ENCODE assay signal across 11 cellular contexts in genomic region chr17:18860161-18860972, GRCh38. TPM values are rescaled to one million over a fixed set of nuclear protein-coding genes. Genes with fewer than 3 reads are reported as not detected.
DNase-seq lines count a peak whose midpoint lies in the region; ATAC-seq and TF ChIP-seq lines count a peak whose summit lies in the region.
"Had no signal": no experiment of that assay in that cellular context is flagged by ENCODE, and none has a peak within 500 bp of the region (broad histone marks: within the 10 kb centered on the region; RNA-seq: fewer than 3 reads in every experiment).

No MANE protein-coding gene starts in this region.

- CTCF ChIA-PET in RWPE1 (lab: Yijun Ruan, JAX), result interaction anchor here (0.6 to 0.7 kb wide), 3 partner anchors 188 to 1750 kb away, joined by 3 to 4 read pairs (median 3); no protein-coding TSS in a partner anchor

- intact Hi-C loops in mucosa of descending colon (cut with DNase I, micrococcal nuclease), result no loop called here

- peak overlapping the region; percentile 36 for H3K27ac ChIP-seq in RWPE1

- H3K27ac Mint-ChIP-seq in memory B cell (peak overlapping the region; percentile 55), endothelial cell (ENCODE audit: unreplicated experiment) (no peak overlapping the region)

- H3K27me3 Mint-ChIP-seq in memory B cell (no peaks in the 10 kb centered on the region), endothelial cell (ENCODE audit: unreplicated experiment) (peaks cover 2% of the 10 kb centered on the region)

- H3K4me3 ChIP-seq in GM12865 (ENCODE audit: low read depth, low read length), result peak overlapping the region; percentile 95
- H3K4me3 ChIP-seq in mucosa of descending colon, result no peak overlapping the region

- POLR2A ChIA-PET in RWPE1 (lab: Yijun Ruan, JAX; ENCODE audit: low non-redundant PET), result no interaction called here

- peak; percentile 91 for DNase-seq in GM12865 (ENCODE audit: low read depth)
- DNase-seq in RWPE1 (ENCODE audit: low spot score), result peak; percentile 38
- no peak for DNase-seq in memory B cell (ENCODE audit: low spot score in 2 of 2)
- no peak for DNase-seq in NCI-H2081 treated with DMSO at 0.1 percent for 48 hours (lab: John Stamatoyannopoulos, UW)
- DNase-seq in endothelial cell (ENCODE audit: low spot score), result no peak
- DNase-seq in mucosa of descending colon, result no peak
- DNase-seq: hippocampal formation; NCI-H1092; stimulated activated CD4-positive, alpha-beta T cell treated with anti-CD3 and anti-CD28 coated beads, Interleukin-4, amount 100 ng/mL, for 24 hours had no signal

- H3K36me3 Mint-ChIP-seq in memory B cell (no peaks in the 10 kb centered on the region), endothelial cell (ENCODE audit: low read depth, unreplicated experiment) (peaks cover 3% of the 10 kb centered on the region)

- peak overlapping the region; percentile 57 for H3K4me3 Mint-ChIP-seq in memory B cell
- H3K4me3 Mint-ChIP-seq in endothelial cell (ENCODE audit: unreplicated experiment), result no peak overlapping the region

- no peaks in the 10 kb centered on the region for H3K9me3 Mint-ChIP-seq in memory B cell
- H3K9me3 Mint-ChIP-seq in endothelial cell (ENCODE audit: unreplicated experiment), result no peaks in the 10 kb centered on the region

- peaks cover 16% of the 10 kb centered on the region for H3K4me1 ChIP-seq in mucosa of descending colon (ENCODE audit: low read depth)

- H3K36me3 ChIP-seq in mucosa of descending colon (ENCODE audit: low read depth), result no peaks in the 10 kb centered on the region

- TF ChIP-seq CTCF in GM12865 (IDR thresholded peaks at IDR 0.05; ENCODE audit: insufficient read depth, low read depth, low read length, missing control alignments), result no peak
- TF ChIP-seq CTCF in RWPE1 (conservative IDR thresholded peaks at IDR 0.05; ENCODE audit: low read depth), result no peak
- no peak for TF ChIP-seq CTCF in endothelial cell (IDR thresholded peaks at IDR 0.05; ENCODE audit: unreplicated experiment)
- no peak for TF ChIP-seq CTCF in mucosa of descending colon (IDR thresholded peaks at IDR 0.05)

- H3K4me1 Mint-ChIP-seq in memory B cell (peaks cover 34% of the 10 kb centered on the region), endothelial cell (ENCODE audit: unreplicated experiment) (peaks cover 11% of the 10 kb centered on the region)

- H3K9me3 ChIP-seq in mucosa of descending colon, result no peaks in the 10 kb centered on the region

- ATAC-seq in GM21619 (IDR thresholded peaks at IDR 0.05; ENCODE audit: unreplicated experiment) (peak; percentile 30), memory B cell (ENCODE audit: low read depth) (no peak), GM21528 (IDR thresholded peaks at IDR 0.05; ENCODE audit: low FRiP score, unreplicated experiment) (no peak), mucosa of descending colon (no peak)

RNA-seq across cellular contexts. Expression of gene PRPSAP2, which starts 2.4 kb away (rescaled TPM):
- total RNA-seq in endothelial cell (ENCODE audit: unreplicated experiment) (32.4 TPM), mucosa of descending colon (10 to 100 TPM; 32.6 to 42.1 (median 35.0) TPM)

Comparison
In these comparisons a context has a peak if more than half of its experiments do, and no peak if none do; other contexts are left out.
1. DNase-seq: peak in GM12865 (single experiment) and RWPE1 (single experiment); none in memory B cell (0 of 2), NCI-H2081 treated with DMSO at 0.1 percent for 48 hours (single experiment), endothelial cell (single experiment) and mucosa of descending colon (0 of 3).